8 cellular contexts compared by ENCODE assay signal in the genomic region with DNA sequence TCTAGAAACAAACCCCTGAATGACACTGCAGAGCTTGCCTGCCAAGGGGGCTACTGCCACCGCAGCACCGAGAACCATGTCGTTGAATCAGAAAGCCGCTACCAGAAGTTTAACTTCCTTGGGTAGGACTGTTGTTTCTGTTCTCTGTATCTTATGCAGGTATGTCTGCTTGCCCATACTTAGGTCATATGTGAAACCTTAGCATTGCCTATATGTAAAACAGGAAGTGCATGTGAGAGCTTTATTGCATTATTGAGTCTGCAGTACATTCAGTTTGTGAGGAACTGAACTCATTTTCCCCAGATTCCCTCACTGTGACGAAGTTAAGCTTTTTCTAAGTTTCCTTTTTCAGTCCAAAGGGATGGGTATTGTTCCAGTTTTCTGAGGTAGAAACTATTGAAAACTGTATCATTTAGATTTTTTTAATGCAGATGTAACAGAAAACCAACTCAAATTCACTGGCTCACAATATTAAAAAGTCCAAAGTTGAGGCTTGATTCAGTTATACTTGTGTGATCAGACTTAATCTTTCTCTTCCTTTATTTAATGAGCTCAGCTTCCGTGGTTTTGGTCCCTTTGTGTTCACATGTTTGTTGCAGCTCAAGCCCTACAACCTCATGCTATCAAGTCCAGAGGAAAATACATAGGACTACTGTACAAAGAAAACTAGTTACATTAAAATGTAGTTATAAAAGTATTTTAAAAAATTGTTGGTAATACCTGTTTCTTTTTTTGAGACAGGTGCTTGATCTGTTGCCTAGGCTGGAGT. TPM values are rescaled to one million over a fixed set of nuclear protein-coding genes. Genes with fewer than 3 reads are reported as not detected.
A peak's percentile ranks its signal among the peaks of the same experiment; 100 is the strongest.
DNase-seq lines count a peak whose midpoint lies in the region; ATAC-seq and TF ChIP-seq lines count a peak whose summit lies in the region.

No MANE protein-coding gene starts in this region.

- H3K27ac ChIP-seq in ascending aorta = no peak overlapping the region

- intact Hi-C loops in ascending aorta (cut with DNase I) = loop anchor here (10.0 kb wide), 2 partner anchors 223 to 307 kb away; partner anchors contain the start of genes KTN1 and MAPK1IP1L

- peaks cover 65% of the 10 kb centered on the region for H3K4me1 Mint-ChIP-seq in activated T-cell treated with anti-CD3 and anti-CD28 coated beads, Interleukin-2, amount 50 U/mL, for 4 hours (ENCODE audit: low read depth)
- peaks cover 76 to 77% (median 77%) of the 10 kb centered on the region in 3 donors for H3K4me1 Mint-ChIP-seq in T-cell
- peaks cover 28 to 44% of the 10 kb centered on the region in 2 donors for H3K4me1 Mint-ChIP-seq in stimulated activated naive B cell treated with anti-CD40 and anti-IgM and Interleukin-4, amounts not matched to agents 10 μg/mL and 1 μg/mL and 100 μg/mL, for 72 hours

- H3K36me3 ChIP-seq in ascending aorta = no peaks in the 10 kb centered on the region

- no peak overlapping the region for H3K4me3 ChIP-seq in ascending aorta

- no peaks in the 10 kb centered on the region for H3K27me3 Mint-ChIP-seq in activated T-cell treated with anti-CD3 and anti-CD28 coated beads, Interleukin-2, amount 50 U/mL, for 4 hours (ENCODE audit: low read depth)
- H3K27me3 Mint-ChIP-seq in T-cell = no peaks in the 10 kb centered on the region
- H3K27me3 Mint-ChIP-seq in stimulated activated naive B cell treated with anti-CD40 and anti-IgM and Interleukin-4, amounts not matched to agents 10 μg/mL and 1 μg/mL and 100 μg/mL, for 72 hours = no peaks in the 10 kb centered on the region

- DNase-seq in activated T-cell treated with anti-CD3 and anti-CD28 coated beads, Interleukin-2, amount 50 U/mL, for 4 hours = no peak
- no peak for DNase-seq in activated T-cell treated with anti-CD3 and anti-CD28 coated beads, Interleukin-2, amount 50 U/mL, for 48 hours
- peak in 1 of 34 experiments; percentile 0 for DNase-seq in T-cell
- DNase-seq in stimulated activated naive B cell treated with anti-CD40 and anti-IgM and Interleukin-4, amounts not matched to agents 10 μg/mL and 1 μg/mL and 100 μg/mL, for 72 hours = peak; percentile 7
- DNase-seq in ascending aorta (ENCODE audit: low spot score in 2 of 2) = no peak
- no peak for DNase-seq in NCI-H146 treated with DMSO at 0.1 percent for 48 hours (lab: John Stamatoyannopoulos, UW; ENCODE audit: unreplicated experiment)
- no peak for DNase-seq in hepatic stellate cell (ENCODE audit: low spot score)

- no peaks in the 10 kb centered on the region for H3K9me3 Mint-ChIP-seq in activated T-cell treated with anti-CD3 and anti-CD28 coated beads, Interleukin-2, amount 50 U/mL, for 4 hours
- no peaks in the 10 kb centered on the region for H3K9me3 Mint-ChIP-seq in T-cell
- no peaks in the 10 kb centered on the region for H3K9me3 Mint-ChIP-seq in stimulated activated naive B cell treated with anti-CD40 and anti-IgM and Interleukin-4, amounts not matched to agents 10 μg/mL and 1 μg/mL and 100 μg/mL, for 72 hours

- H3K36me3 Mint-ChIP-seq in activated T-cell treated with anti-CD3 and anti-CD28 coated beads, Interleukin-2, amount 50 U/mL, for 4 hours (ENCODE audit: insufficient read depth) = peaks cover 5% of the 10 kb centered on the region
- peaks cover 24% of the 10 kb centered on the region for H3K36me3 Mint-ChIP-seq in T-cell
- peaks cover 2 to 10% of the 10 kb centered on the region in 2 donors for H3K36me3 Mint-ChIP-seq in stimulated activated naive B cell treated with anti-CD40 and anti-IgM and Interleukin-4, amounts not matched to agents 10 μg/mL and 1 μg/mL and 100 μg/mL, for 72 hours

- H3K27ac Mint-ChIP-seq in T-cell = peak overlapping the region; percentile 82 to 86
- peak overlapping the region; percentile 59 for H3K27ac Mint-ChIP-seq in stimulated activated naive B cell treated with anti-CD40 and anti-IgM and Interleukin-4, amounts not matched to agents 10 μg/mL and 1 μg/mL and 100 μg/mL, for 72 hours

- POLR2A ChIA-PET in T-cell (lab: Charles Lee) = interaction anchor here in 1 of 2 donors (1.0 kb wide), 1 partner anchor 13 kb away, joined by 3 read pairs; no protein-coding TSS in a partner anchor

- H3K4me3 Mint-ChIP-seq in activated T-cell treated with anti-CD3 and anti-CD28 coated beads, Interleukin-2, amount 50 U/mL, for 4 hours = peak overlapping the region; percentile 30
- peak overlapping the region; percentile 56 to 65 (median 65) for H3K4me3 Mint-ChIP-seq in T-cell
- H3K4me3 Mint-ChIP-seq in stimulated activated naive B cell treated with anti-CD40 and anti-IgM and Interleukin-4, amounts not matched to agents 10 μg/mL and 1 μg/mL and 100 μg/mL, for 72 hours = peak overlapping the region; percentile 10 to 43

- H3K4me1 ChIP-seq in ascending aorta = peaks cover 0 to 14% of the 10 kb centered on the region in 2 donors

- no peaks in the 10 kb centered on the region for H3K27me3 ChIP-seq in ascending aorta

- no peak for TF ChIP-seq CTCF in ascending aorta (IDR thresholded peaks at IDR 0.05)

- H3K9me3 ChIP-seq in ascending aorta = no peaks in the 10 kb centered on the region

- peak; percentile 79 to 82 for ATAC-seq in activated T-cell treated with anti-CD3 and anti-CD28 coated beads, Interleukin-2, amount 50 U/mL, for 4 hours
- ATAC-seq in HG03039 (IDR thresholded peaks at IDR 0.05; ENCODE audit: unreplicated experiment) (peak; percentile 74), T-cell (replicated peaks in 1 of 4) (peak; percentile 48 to 76 (median 68))
- ATAC-seq in stimulated activated naive B cell treated with anti-CD40 and anti-IgM and Interleukin-4, amounts not matched to agents 10 μg/mL and 1 μg/mL and 100 μg/mL, for 72 hours (replicated peaks) = peak; percentile 96 to 98

- CTCF ChIA-PET in T-cell (lab: Charles Lee) = interaction anchor here in 1 of 2 donors (0.6 to 1.5 kb wide), 4 partner anchors 58 to 1902 kb away, joined by 3 to 10 read pairs (median 4); no protein-coding TSS in a partner anchor

RNA-seq across cellular contexts. Expression of gene FBXO34, which starts 6.9 kb away (rescaled TPM):
- 10 to 100 TPM; 12.9 to 16.7 (median 14.9) TPM for total RNA-seq in activated T-cell treated with anti-CD3 and anti-CD28 coated beads, Interleukin-2, amount 50 U/mL, for 4 hours
- total RNA-seq in T-cell (10 to 100 TPM; 22.1 to 36.9 (median 28.7) TPM), ascending aorta (18.0 TPM)
